27 cellular contexts compared by ENCODE assay signal in genomic region chr6:23611776-23612381, GRCh38.
A peak's percentile ranks its signal among the peaks of the same experiment; 100 is the strongest.
DNase-seq lines count a peak whose midpoint lies in the region; ATAC-seq, FAIRE-seq and TF ChIP-seq lines count a peak whose summit lies in the region.
"Had no signal": no experiment of that assay in that cellular context is flagged by ENCODE, and none has a peak within 500 bp of the region (broad histone marks: within the 10 kb centered on the region; RNA-seq: fewer than 3 reads in every experiment).

No MANE protein-coding gene starts in this region.

- TF ChIP-seq CTCF in endodermal cell (conservative IDR thresholded peaks at IDR 0.05) = no peak
- no peak for TF ChIP-seq CTCF in neural progenitor cell (IDR thresholded peaks at IDR 0.05)
- TF ChIP-seq CTCF in upper lobe of right lung (IDR thresholded peaks at IDR 0.05) = no peak

- no peaks in the 10 kb centered on the region for H3K79me2 ChIP-seq in neural progenitor cell (ENCODE audit: low read depth)

- H3K4me3 Mint-ChIP-seq in endodermal cell = no peak overlapping the region
- no peak overlapping the region for H3K4me3 Mint-ChIP-seq in neural progenitor cell
- H3K4me3 Mint-ChIP-seq: activated CD4-positive, alpha-beta T cell treated with anti-CD3 and anti-CD28 coated beads, Interleukin-2, amount 10 ng/mL, durations not matched to agents 24 days and 14 days; activated T-cell treated with anti-CD3 and anti-CD28 coated beads, Interleukin-2, amount 50 U/mL, for 72 hours; B cell had no signal

- no peaks in the 10 kb centered on the region for H3F3A ChIP-seq in neural progenitor cell (ENCODE audit: low read depth)

- 90% methylated on average over 3 to 6 of the region's 6 CpGs for WGBS in endodermal cell (ENCODE audit: insufficient coverage in 1 of 2, insufficient read length in 1 of 2), 2 experiments

- H3K9ac ChIP-seq in endodermal cell (ENCODE audit: extremely low read depth, low read length, poor library complexity, severe bottlenecking) (no peak overlapping the region), neural progenitor cell (no peak overlapping the region)

- no peaks in the 10 kb centered on the region for H4K20me1 ChIP-seq in neural progenitor cell (ENCODE audit: low read depth)

- no peak for FAIRE-seq in HTR-8/SVneo (lab: Jason Lieb, UNC)
- FAIRE-seq: GM19239, K562, kidney had no signal

- no peak overlapping the region for H3K4me2 ChIP-seq in neural progenitor cell

- intact Hi-C loops in upper lobe of right lung (cut with DNase I) = no loop called here

- H3K4me1 Mint-ChIP-seq in endodermal cell (no peaks in the 10 kb centered on the region), neural progenitor cell (peaks cover 6% of the 10 kb centered on the region)
- H3K4me1 Mint-ChIP-seq: activated CD4-positive, alpha-beta T cell treated with anti-CD3 and anti-CD28 coated beads, Interleukin-2, amount 10 ng/mL, durations not matched to agents 24 days and 14 days; B cell had no signal

- H3K36me3 Mint-ChIP-seq in endodermal cell (ENCODE audit: low read depth) (no peaks in the 10 kb centered on the region), neural progenitor cell (no peaks in the 10 kb centered on the region)

- H3K9me3 ChIP-seq in endodermal cell (ENCODE audit: control insufficient read depth, low read length) (no peaks in the 10 kb centered on the region), neural progenitor cell (ENCODE audit: low read depth) (no peaks in the 10 kb centered on the region), upper lobe of right lung (no peaks in the 10 kb centered on the region)
- H3K9me3 ChIP-seq: adrenal gland, HAP-1, sigmoid colon, vagina had no signal

- no peaks in the 10 kb centered on the region for H3K27me3 ChIP-seq in endodermal cell (ENCODE audit: control insufficient read depth, insufficient read depth, low read length, poor library complexity, severe bottlenecking)
- H3K27me3 ChIP-seq in neural progenitor cell = no peaks in the 10 kb centered on the region
- no peaks in the 10 kb centered on the region for H3K27me3 ChIP-seq in upper lobe of right lung
- H3K27me3 ChIP-seq: adrenal gland, brain microvascular endothelial cell, sigmoid colon, vagina had no signal

- H3K27ac ChIP-seq in endodermal cell (ENCODE audit: low read depth, low read length) (peak overlapping the region; percentile 12), neural progenitor cell (no peak overlapping the region), upper lobe of right lung (no peak overlapping the region)
- H3K27ac ChIP-seq: adrenal gland, brain microvascular endothelial cell, sigmoid colon, vagina, VCaP had no signal

- H2AFZ ChIP-seq in neural progenitor cell (replicated peaks) = peak overlapping the region; percentile 19

- no peaks in the 10 kb centered on the region for H3K9me3 Mint-ChIP-seq in endodermal cell
- no peaks in the 10 kb centered on the region for H3K9me3 Mint-ChIP-seq in neural progenitor cell
- H3K9me3 Mint-ChIP-seq: activated CD4-positive, alpha-beta T cell treated with anti-CD3 and anti-CD28 coated beads, Interleukin-2, amount 10 ng/mL, durations not matched to agents 24 days and 14 days had no signal

- H3K27me3 Mint-ChIP-seq in endodermal cell (ENCODE audit: insufficient read depth) (no peaks in the 10 kb centered on the region), neural progenitor cell (ENCODE audit: insufficient read depth, low read depth) (peaks cover 2% of the 10 kb centered on the region)
- H3K27me3 Mint-ChIP-seq: activated CD4-positive, alpha-beta T cell treated with anti-CD3 and anti-CD28 coated beads, Interleukin-2, amount 10 ng/mL, durations not matched to agents 24 days and 14 days; B cell had no signal

- no peaks in the 10 kb centered on the region for H3K4me1 ChIP-seq in endodermal cell (ENCODE audit: control insufficient read depth, insufficient read depth, low read length)
- H3K4me1 ChIP-seq in neural progenitor cell = no peaks in the 10 kb centered on the region
- no peaks in the 10 kb centered on the region for H3K4me1 ChIP-seq in upper lobe of right lung
- H3K4me1 ChIP-seq: adrenal gland, HAP-1, vagina had no signal

- H3K4me3 ChIP-seq in endodermal cell (ENCODE audit: low read length) (no peak overlapping the region), neural progenitor cell (no peak overlapping the region), upper lobe of right lung (no peak overlapping the region)
- H3K4me3 ChIP-seq: adrenal gland, HAP-1, K562, sigmoid colon, vagina had no signal

- DNase-seq in AG20443 (ENCODE audit: low spot score) (peak; percentile 7), NCI-H524 (lab: John Stamatoyannopoulos, UW) (peak; percentile 75 to 88), endodermal cell (peak; percentile 41), neural progenitor cell (ENCODE audit: low spot score) (no peak), kidney tubule cell (ENCODE audit: low spot score) (no peak), HTR-8/SVneo (ENCODE audit: insufficient read length, low spot score) (no peak), upper lobe of right lung (no peak)
- DNase-seq: activated CD4-positive, alpha-beta T cell treated with anti-CD3 and anti-CD28 coated beads, Interleukin-2, amount 10 ng/mL, durations not matched to agents 24 days and 14 days; activated naive CD4-positive, alpha-beta T cell; activated T-cell treated with anti-CD3 and anti-CD28 coated beads, Interleukin-2, amount 50 U/mL, for 72 hours; brain microvascular endothelial cell; DMS53; GDM1; kidney; NCI-H1417; NCI-H2081 treated with DMSO at 0.1 percent for 48 hours; sigmoid colon; stimulated activated naive CD4-positive, alpha-beta T cell; T-helper 9 cell had no signal

- H3K27ac Mint-ChIP-seq in endodermal cell = no peak overlapping the region
- H3K27ac Mint-ChIP-seq in neural progenitor cell = no peak overlapping the region
- H3K27ac Mint-ChIP-seq: activated CD4-positive, alpha-beta T cell treated with anti-CD3 and anti-CD28 coated beads, Interleukin-2, amount 10 ng/mL, durations not matched to agents 24 days and 14 days; activated T-cell treated with anti-CD3 and anti-CD28 coated beads, Interleukin-2, amount 50 U/mL, for 72 hours; B cell had no signal

- no peak for ATAC-seq in HG03342 (IDR thresholded peaks at IDR 0.05; ENCODE audit: unreplicated experiment)
- ATAC-seq in upper lobe of right lung = no peak
- ATAC-seq: activated T-cell treated with anti-CD3 and anti-CD28 coated beads, Interleukin-2, amount 50 U/mL, for 72 hours; K562 had no signal

- H3K36me3 ChIP-seq in endodermal cell (ENCODE audit: control insufficient read depth, insufficient read depth, low read length) (no peaks in the 10 kb centered on the region), neural progenitor cell (no peaks in the 10 kb centered on the region), upper lobe of right lung (no peaks in the 10 kb centered on the region)
- H3K36me3 ChIP-seq: adrenal gland, brain microvascular endothelial cell, HAP-1, sigmoid colon, vagina had no signal

Comparison
In these comparisons a context has a peak if more than half of its experiments do, and no peak if none do; other contexts are left out.
1. DNase-seq: peak in AG20443 (single experiment), NCI-H524 (2 of 2) and endodermal cell (single experiment); none in neural progenitor cell (single experiment), kidney tubule cell (single experiment), HTR-8/SVneo (single experiment) and upper lobe of right lung (single experiment).